24 cellular contexts compared by ENCODE assay signal in genomic region chr7:148050492-148051158, GRCh38.
DNase-seq lines count a peak whose midpoint lies in the region; ATAC-seq lines count a peak whose summit lies in the region.
"Had no signal": no experiment of that assay in that cellular context is flagged by ENCODE, and none has a peak within 500 bp of the region (broad histone marks: within the 10 kb centered on the region; RNA-seq: fewer than 3 reads in every experiment).

No MANE protein-coding gene starts in this region.

- H3K27me3 Mint-ChIP-seq in CD8-positive, alpha-beta memory T cell, result no peaks in the 10 kb centered on the region
- H3K27me3 Mint-ChIP-seq: activated naive CD4-positive, alpha-beta T cell treated with anti-CD3 and anti-CD28 coated beads, Interleukin-2, amount 50 U/mL, for 24 hours had no signal

- POLR2A ChIA-PET in CD8-positive, alpha-beta memory T cell (lab: Charles Lee), result no interaction called here

- peak; percentile 55 for DNase-seq in NCI-H1092 treated with DMSO at 0.1 percent for 48 hours (lab: John Stamatoyannopoulos, UW)
- no peak for DNase-seq in NCI-H1092 (lab: John Stamatoyannopoulos, UW)
- DNase-seq in NCI-H345 (lab: John Stamatoyannopoulos, UW), result peak; percentile 47
- no peak for DNase-seq in kidney tubule cell (ENCODE audit: low spot score)
- DNase-seq in CD8-positive, alpha-beta memory T cell, result no peak
- DNase-seq: activated CD8-positive, alpha-beta T cell treated with anti-CD3 and anti-CD28 coated beads, Interleukin-2, amount 10 ng/mL, durations not matched to agents 7 days and 5 days; amygdala; H9; heart left ventricle; KBM-7; MM.1S; NCI-H524 treated with DMSO at 0.1 percent for 48 hours; pancreas; RPMI8226; tibial artery had no signal

- no peaks in the 10 kb centered on the region for H3K4me1 Mint-ChIP-seq in CD8-positive, alpha-beta memory T cell
- H3K4me1 Mint-ChIP-seq: activated naive CD4-positive, alpha-beta T cell treated with anti-CD3 and anti-CD28 coated beads, Interleukin-2, amount 50 U/mL, for 24 hours; neural crest cell had no signal

- CTCF ChIA-PET in CD8-positive, alpha-beta memory T cell (lab: Charles Lee), result no interaction called here

- no peak overlapping the region for H3K27ac Mint-ChIP-seq in CD8-positive, alpha-beta memory T cell
- H3K27ac Mint-ChIP-seq: activated CD8-positive, alpha-beta T cell treated with anti-CD3 and anti-CD28 coated beads, Interleukin-2, amount 10 ng/mL, durations not matched to agents 7 days and 5 days; activated naive CD4-positive, alpha-beta T cell treated with anti-CD3 and anti-CD28 coated beads, Interleukin-2, amount 50 U/mL, for 24 hours; activated T-helper 2 cell treated with anti-CD3 and anti-CD28 coated beads, Interferon-gamma antibody, Interleukin-2, Interleukin-4, amounts not matched to agents 10 μg/mL and 5 μg/mL and 100 μg/mL, durations not matched to agents 14 hours and 24 hours and 36 hours; H9; T-helper 1 cell treated with Interleukin-12 subunit alpha and Interleukin-12 subunit beta and Interleukin-4 antibody, amounts not matched to agents 30 μg/mL and 1 μg/mL, for 36 hours had no signal

- no peak overlapping the region for H3K27ac ChIP-seq in CD8-positive, alpha-beta memory T cell (ENCODE audit: low read depth, low read length)
- H3K27ac ChIP-seq: 22Rv1, breast epithelium, heart left ventricle, pancreas, tibial artery had no signal

- H3K9me3 Mint-ChIP-seq in CD8-positive, alpha-beta memory T cell, result peaks cover 0 to 4% (median 0%) of the 10 kb centered on the region in 5 donors
- H3K9me3 Mint-ChIP-seq: activated naive CD4-positive, alpha-beta T cell treated with anti-CD3 and anti-CD28 coated beads, Interleukin-2, amount 50 U/mL, for 24 hours; activated T-helper 2 cell treated with anti-CD3 and anti-CD28 coated beads, Interferon-gamma antibody, Interleukin-2, Interleukin-4, amounts not matched to agents 10 μg/mL and 5 μg/mL and 100 μg/mL, durations not matched to agents 14 hours and 24 hours and 36 hours; H9; neural crest cell; T-helper 1 cell treated with Interleukin-12 subunit alpha and Interleukin-12 subunit beta and Interleukin-4 antibody, amounts not matched to agents 30 μg/mL and 1 μg/mL, for 36 hours had no signal

- H3K9ac ChIP-seq in endocrine pancreas (ENCODE audit: control insufficient read depth, insufficient read depth, low read length), result no peak overlapping the region

- no peak overlapping the region for H3K4me3 Mint-ChIP-seq in CD8-positive, alpha-beta memory T cell
- H3K4me3 Mint-ChIP-seq: activated CD8-positive, alpha-beta T cell treated with anti-CD3 and anti-CD28 coated beads, Interleukin-2, amount 10 ng/mL, durations not matched to agents 7 days and 5 days; activated naive CD4-positive, alpha-beta T cell treated with anti-CD3 and anti-CD28 coated beads, Interleukin-2, amount 50 U/mL, for 24 hours; H9; neural crest cell; T-helper 1 cell treated with Interleukin-12 subunit alpha and Interleukin-12 subunit beta and Interleukin-4 antibody, amounts not matched to agents 30 μg/mL and 1 μg/mL, for 36 hours had no signal

- peak overlapping the region; percentile 22 for H3K4me3 ChIP-seq in endocrine pancreas (ENCODE audit: control insufficient read depth, insufficient read depth, low read length)
- H3K4me3 ChIP-seq in CD8-positive, alpha-beta memory T cell (ENCODE audit: low read length), result no peak overlapping the region
- H3K4me3 ChIP-seq: breast epithelium, pancreas, tibial artery had no signal

- no peaks in the 10 kb centered on the region for H3K9me3 ChIP-seq in endocrine pancreas (ENCODE audit: control insufficient read depth, low read length)
- no peaks in the 10 kb centered on the region for H3K9me3 ChIP-seq in CD8-positive, alpha-beta memory T cell (ENCODE audit: low read length)
- H3K9me3 ChIP-seq: breast epithelium, pancreas, tibial artery had no signal

- H3K27me3 ChIP-seq in endocrine pancreas (ENCODE audit: control insufficient read depth, insufficient read depth, low read length), result no peaks in the 10 kb centered on the region
- H3K27me3 ChIP-seq in CD8-positive, alpha-beta memory T cell (ENCODE audit: insufficient read depth, low read length, poor library complexity, severe bottlenecking), result no peaks in the 10 kb centered on the region
- H3K27me3 ChIP-seq: breast epithelium, heart left ventricle, pancreas, tibial artery had no signal

- no peaks in the 10 kb centered on the region for H3K36me3 Mint-ChIP-seq in CD8-positive, alpha-beta memory T cell
- H3K36me3 Mint-ChIP-seq: activated naive CD4-positive, alpha-beta T cell treated with anti-CD3 and anti-CD28 coated beads, Interleukin-2, amount 50 U/mL, for 24 hours had no signal

- ATAC-seq in HG02938 (IDR thresholded peaks at IDR 0.05; ENCODE audit: unreplicated experiment) (peak; percentile 45), GM18519 (IDR thresholded peaks at IDR 0.05; ENCODE audit: low FRiP score, unreplicated experiment) (no peak)
- ATAC-seq: activated CD8-positive, alpha-beta T cell treated with anti-CD3 and anti-CD28 coated beads, Interleukin-2, amount 10 ng/mL, durations not matched to agents 7 days and 5 days; heart left ventricle; pancreas had no signal

- H3K36me3 ChIP-seq in endocrine pancreas (ENCODE audit: control insufficient read depth, insufficient read depth, low read length), result no peaks in the 10 kb centered on the region
- no peaks in the 10 kb centered on the region for H3K36me3 ChIP-seq in CD8-positive, alpha-beta memory T cell (ENCODE audit: insufficient read depth, low read length)
- H3K36me3 ChIP-seq: breast epithelium, heart left ventricle, pancreas, tibial artery had no signal

- H3K4me1 ChIP-seq in endocrine pancreas (ENCODE audit: control insufficient read depth, insufficient read depth, low read length), result peaks cover 4% of the 10 kb centered on the region
- no peaks in the 10 kb centered on the region for H3K4me1 ChIP-seq in CD8-positive, alpha-beta memory T cell (ENCODE audit: insufficient read depth, low read length)
- H3K4me1 ChIP-seq: breast epithelium, heart left ventricle, tibial artery had no signal

Comparison
In these comparisons a context has a peak if more than half of its experiments do, and no peak if none do; other contexts are left out.
1. DNase-seq: peak in NCI-H1092 treated with DMSO at 0.1 percent for 48 hours (single experiment) and NCI-H345 (single experiment); none in NCI-H1092 (single experiment), kidney tubule cell (single experiment) and CD8-positive, alpha-beta memory T cell (0 of 5).